Comparison of ENCODE assay signal across 11 cellular contexts in genomic region chr3:69081583-69082262, GRCh38. TPM values are rescaled to one million over a fixed set of nuclear protein-coding genes. Genes with fewer than 3 reads are reported as not detected.
DNase-seq lines count a peak whose midpoint lies in the region; ATAC-seq and TF ChIP-seq lines count a peak whose summit lies in the region.
"Had no signal": no experiment of that assay in that cellular context is flagged by ENCODE, and none has a peak within 500 bp of the region (broad histone marks: within the 10 kb centered on the region; RNA-seq: fewer than 3 reads in every experiment).

No MANE protein-coding gene starts in this region.

- H3K4me1 ChIP-seq in gastrocnemius medialis (peaks cover 63% of the 10 kb centered on the region in 2 donors), HAP-1 (peaks cover 34% of the 10 kb centered on the region)

- H3K4me3 ChIP-seq in choroid plexus epithelial cell (ENCODE audit: low read depth, low read length) (no peak overlapping the region), gastrocnemius medialis (peak overlapping the region in 1 of 4 donors; percentile 4), HAP-1 (no peak overlapping the region)
- H3K4me3 ChIP-seq: esophagus muscularis mucosa, SJCRH30 had no signal

- peak overlapping the region; percentile 95 to 99 (median 97) for H3K27ac ChIP-seq in gastrocnemius medialis
- H3K27ac ChIP-seq: SJCRH30 had no signal

- ATAC-seq in GM18517 (IDR thresholded peaks at IDR 0.05; ENCODE audit: unreplicated experiment) (peak; percentile 12), gastrocnemius medialis (peak; percentile 54 to 60), GM18498 (IDR thresholded peaks at IDR 0.05; ENCODE audit: unreplicated experiment) (no peak)

- in situ Hi-C loops in gastrocnemius medialis (cut with MboI; ENCODE audit: low sequenced_read_pairs in 4 of 4) (no loop called here), HAP-1 (cut with MboI; ENCODE audit: low sequenced_read_pairs) (no loop called here)

- H3K36me3 ChIP-seq in gastrocnemius medialis (peaks cover 0 to under 1% of the 10 kb centered on the region in 2 donors), HAP-1 (replicated peaks) (no peaks in the 10 kb centered on the region)
- H3K36me3 ChIP-seq: esophagus muscularis mucosa, SJCRH30 had no signal

- DNase-seq in NCI-H82 treated with DMSO at 0.1 percent for 48 hours (lab: John Stamatoyannopoulos, UW; ENCODE audit: unreplicated experiment), result peak; percentile 79
- DNase-seq in choroid plexus epithelial cell (ENCODE audit: low read depth), result peak; percentile 56
- DNase-seq in gastrocnemius medialis, result peak; percentile 68 to 77
- DNase-seq in HAP-1 (ENCODE audit: low spot score in 2 of 2), result no peak
- DNase-seq in epidermal melanocyte (ENCODE audit: insufficient read length, low spot score), result no peak
- no peak for DNase-seq in stimulated activated naive CD4-positive, alpha-beta T cell treated with Interleukin-2 at 50 U/mL for 16 hours (lab: John Stamatoyannopoulos, UW)
- DNase-seq: stimulated activated CD4-positive, alpha-beta T cell treated with anti-CD3 and anti-CD28 coated beads, Interleukin-4, amount 100 ng/mL, for 1 hour had no signal

- intact Hi-C loops in gastrocnemius medialis (cut with DNase I; ENCODE audit: low total_unique reads), result no loop called here

- TF ChIP-seq POLR2A in gastrocnemius medialis (IDR thresholded peaks at IDR 0.05), result no peak

- no peaks in the 10 kb centered on the region for H3K27me3 ChIP-seq in gastrocnemius medialis
- H3K27me3 ChIP-seq in HAP-1 (ENCODE audit: low read depth), result no peaks in the 10 kb centered on the region
- H3K27me3 ChIP-seq: esophagus muscularis mucosa, SJCRH30 had no signal

- TF ChIP-seq CTCF in choroid plexus epithelial cell (conservative IDR thresholded peaks at IDR 0.05; ENCODE audit: low read depth, low read length) (no peak), gastrocnemius medialis (IDR thresholded peaks at IDR 0.05 in 4 of 5, conservative IDR thresholded peaks at IDR 0.05 in 1 of 5) (no peak)

- H3K9me3 ChIP-seq in gastrocnemius medialis, result no peaks in the 10 kb centered on the region
- no peaks in the 10 kb centered on the region for H3K9me3 ChIP-seq in HAP-1
- H3K9me3 ChIP-seq: esophagus muscularis mucosa, SJCRH30 had no signal

RNA-seq across cellular contexts. Expression of gene UBA3, which starts 1.6 kb away (rescaled TPM):
- 10 to 100 TPM; 29.3 to 42.2 (median 36.0) TPM for total RNA-seq in gastrocnemius medialis

RNA-seq across cellular contexts. Expression of gene ARL6IP5, which starts 3.0 kb away (rescaled TPM):
- 100 to 1,000 TPM; 108 to 181 (median 145) TPM for total RNA-seq in gastrocnemius medialis

RNA-seq across cellular contexts. Expression of gene TMF1, which starts 29.6 kb away (rescaled TPM):
- 10 to 100 TPM; 27.0 to 49.6 (median 33.5) TPM for total RNA-seq in gastrocnemius medialis

RNA-seq across cellular contexts. Expression of gene LMOD3, which starts 40.7 kb away (rescaled TPM):
- 100 to 1,000 TPM in 3 of 4 donors, 10 to 100 TPM in 1; 31.0 to 194 (median 113) TPM for total RNA-seq in gastrocnemius medialis

Comparison
In these comparisons a context has a peak if more than half of its experiments do, and no peak if none do; other contexts are left out.
1. DNase-seq: peak in NCI-H82 treated with DMSO at 0.1 percent for 48 hours (single experiment), choroid plexus epithelial cell (single experiment) and gastrocnemius medialis (2 of 2); none in HAP-1 (0 of 2), epidermal melanocyte (single experiment) and stimulated activated naive CD4-positive, alpha-beta T cell treated with Interleukin-2 at 50 U/mL for 16 hours (single experiment).